In genomic region chr3:127920738-127921137, GRCh38 we compare ENCODE assay signal across 12 cellular contexts. TPM values are rescaled to one million over a fixed set of nuclear protein-coding genes. Genes with fewer than 3 reads are reported as not detected.
"Had no signal": no experiment of that assay in that cellular context is flagged by ENCODE, and none has a peak within 500 bp of the region (broad histone marks: within the 10 kb centered on the region; RNA-seq: fewer than 3 reads in every experiment).

No MANE protein-coding gene starts in this region.

- DNase-seq: GM23248, GOT3, H7, HFFc6, KBM-7 had no signal

- H3K27ac ChIP-seq: GM23248, HL-60 had no signal

- H3K36me3 ChIP-seq: HAP-1 had no signal

- ATAC-seq: HCT116, HepG2 had no signal

- FAIRE-seq: HepG2 had no signal

- H3K4me3 ChIP-seq: GM23248, HAP-1 had no signal

- H3K9me3 ChIP-seq: HAP-1 had no signal

RNA-seq across cellular contexts. Expression of gene KBTBD12, which starts 5.7 kb away (rescaled TPM):
- total RNA-seq: GM23248, H4, H7, HepG2, HFFc6, HT1080 had no signal
- polyA plus RNA-seq: GM23248, HepG2, IgD-negative memory B cell had no signal
